25 cellular contexts compared by ENCODE assay signal in the genomic region with DNA sequence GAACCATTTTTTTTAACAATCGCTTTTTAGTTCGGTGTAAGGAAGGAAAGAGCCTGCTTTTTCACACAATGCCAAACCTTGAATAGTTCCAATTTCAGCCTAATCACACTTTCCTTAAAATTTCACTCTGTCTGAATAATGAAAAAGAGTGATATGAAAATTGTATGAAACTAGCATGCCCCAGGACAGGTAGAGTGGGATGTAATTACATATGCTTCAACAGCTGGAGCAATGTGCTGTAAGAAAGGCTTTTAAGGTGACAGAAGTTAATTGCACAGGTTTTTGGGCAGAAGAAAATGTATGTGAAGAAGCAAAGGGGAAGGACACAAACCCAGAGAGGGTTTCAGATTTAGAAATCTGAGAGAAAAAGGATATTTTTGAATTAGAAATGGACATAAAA.
DNase-seq lines count a peak whose midpoint lies in the region; TF ChIP-seq lines count a peak whose summit lies in the region.
"Had no signal": no experiment of that assay in that cellular context is flagged by ENCODE, and none has a peak within 500 bp of the region (broad histone marks: within the 10 kb centered on the region; RNA-seq: fewer than 3 reads in every experiment).

No MANE protein-coding gene starts in this region.

- no peaks in the 10 kb centered on the region for H4K20me1 ChIP-seq in OCI-LY3 (ENCODE audit: insufficient read depth, low read length)
- H4K20me1 ChIP-seq: BLaER1 had no signal

- H3K27ac Mint-ChIP-seq in glutamatergic neuron (ENCODE audit: unreplicated experiment): peak overlapping the region; percentile 86
- H3K27ac Mint-ChIP-seq in neural crest cell (ENCODE audit: unreplicated experiment): peak overlapping the region; percentile 44
- H3K27ac Mint-ChIP-seq: CD14-positive monocyte; CD4-positive, alpha-beta memory T cell; CD4-positive, CD25-positive, alpha-beta regulatory T cell; CD8-positive, alpha-beta memory T cell had no signal

- H3K4me3 Mint-ChIP-seq in glutamatergic neuron (ENCODE audit: unreplicated experiment) (peak overlapping the region; percentile 59), neural crest cell (no peak overlapping the region)
- H3K4me3 Mint-ChIP-seq: CD14-positive monocyte; CD4-positive, alpha-beta memory T cell; CD4-positive, CD25-positive, alpha-beta regulatory T cell; CD8-positive, alpha-beta memory T cell had no signal

- H2AFZ ChIP-seq in OCI-LY3 (ENCODE audit: low read depth, low read length): 0 out of 2 replicates have a peak overlapping the region, but pooled peaks have one; percentile 35

- no peaks in the 10 kb centered on the region for H3K36me3 ChIP-seq in OCI-LY3 (replicated peaks; ENCODE audit: low read depth, low read length)
- H3K36me3 ChIP-seq: BE2C, BLaER1 had no signal

- H3K4me1 ChIP-seq in OCI-LY3 (ENCODE audit: low read length): no peaks in the 10 kb centered on the region
- H3K4me1 ChIP-seq: BE2C, BLaER1 had no signal

- no peaks in the 10 kb centered on the region for H3K36me3 Mint-ChIP-seq in glutamatergic neuron (ENCODE audit: unreplicated experiment)
- no peaks in the 10 kb centered on the region for H3K36me3 Mint-ChIP-seq in neural crest cell (ENCODE audit: low read depth)
- H3K36me3 Mint-ChIP-seq: CD14-positive monocyte; CD4-positive, alpha-beta memory T cell; CD4-positive, CD25-positive, alpha-beta regulatory T cell; CD8-positive, alpha-beta memory T cell had no signal

- H3K4me1 Mint-ChIP-seq in glutamatergic neuron (ENCODE audit: low read depth, unreplicated experiment): peaks cover 22% of the 10 kb centered on the region
- no peaks in the 10 kb centered on the region for H3K4me1 Mint-ChIP-seq in neural crest cell
- H3K4me1 Mint-ChIP-seq: CD14-positive monocyte; CD4-positive, alpha-beta memory T cell; CD8-positive, alpha-beta memory T cell had no signal

- peaks cover 3% of the 10 kb centered on the region for H3K9me3 Mint-ChIP-seq in glutamatergic neuron (ENCODE audit: unreplicated experiment)
- H3K9me3 Mint-ChIP-seq in neural crest cell: no peaks in the 10 kb centered on the region
- H3K9me3 Mint-ChIP-seq: CD14-positive monocyte had no signal

- no peaks in the 10 kb centered on the region for H3K9me3 ChIP-seq in OCI-LY3 (ENCODE audit: insufficient read depth, low read length)
- H3K9me3 ChIP-seq: BE2C, BLaER1 had no signal

- H3K4me3 ChIP-seq in OCI-LY3 (ENCODE audit: low read length): no peak overlapping the region
- H3K4me3 ChIP-seq: BLaER1, GM12878 had no signal

- no peak overlapping the region for H3K4me2 ChIP-seq in OCI-LY3 (ENCODE audit: low read length)
- H3K4me2 ChIP-seq: BLaER1 had no signal

- no peak overlapping the region for H3K9ac ChIP-seq in OCI-LY3 (ENCODE audit: low read length)
- H3K9ac ChIP-seq: BLaER1 had no signal

- no peak for DNase-seq in glutamatergic neuron
- no peak for DNase-seq in neural crest cell (ENCODE audit: low read depth, low spot score)
- DNase-seq in retina: peak; percentile 1
- no peak for DNase-seq in NCI-H524 treated with DMSO at 0.1 percent for 48 hours (lab: John Stamatoyannopoulos, UW)
- no peak for DNase-seq in stimulated activated CD4-positive, alpha-beta T cell treated with anti-CD3 and anti-CD28 coated beads, Interleukin-4, amount 100 ng/mL, for 1 hour
- no peak for DNase-seq in anterior cingulate cortex (lab: John Stamatoyannopoulos, UW)
- DNase-seq: 8988T; ACHN; BE2C; C1 segment of cervical spinal cord; CD4-positive, alpha-beta memory T cell; CD4-positive, CD25-positive, alpha-beta regulatory T cell; CD8-positive, alpha-beta memory T cell; COR-L47; DMS 273 treated with DMSO at 0.1 percent for 48 hours; DMS153; DMS53; DMS79; DND-41; EL; GDM1 had no signal

- no peaks in the 10 kb centered on the region for H3K27me3 ChIP-seq in OCI-LY3 (ENCODE audit: low read depth, low read length)
- H3K27me3 ChIP-seq: BE2C, BLaER1 had no signal

- H3K79me2 ChIP-seq in OCI-LY3 (ENCODE audit: low read length): no peaks in the 10 kb centered on the region

- H3K27ac ChIP-seq in OCI-LY3 (ENCODE audit: low read length): no peak overlapping the region
- H3K27ac ChIP-seq: BLaER1 had no signal

- H3K27me3 Mint-ChIP-seq in glutamatergic neuron (ENCODE audit: unreplicated experiment) (peaks cover 2% of the 10 kb centered on the region), neural crest cell (ENCODE audit: low read depth) (no peaks in the 10 kb centered on the region)
- H3K27me3 Mint-ChIP-seq: CD4-positive, alpha-beta memory T cell; CD4-positive, CD25-positive, alpha-beta regulatory T cell; CD8-positive, alpha-beta memory T cell had no signal

- TF ChIP-seq CTCF in OCI-LY3 (IDR thresholded peaks at IDR 0.05; ENCODE audit: low read depth, low read length): no peak
- no peak for TF ChIP-seq CTCF in glutamatergic neuron (IDR thresholded peaks at IDR 0.05; ENCODE audit: partially characterized antibody, unreplicated experiment)
- TF ChIP-seq CTCF in neural crest cell (conservative IDR thresholded peaks at IDR 0.05): no peak
